In genomic region chr20:58224097-58224496, GRCh38 we compare ENCODE assay signal across 26 cellular contexts. TPM values are rescaled to one million over a fixed set of nuclear protein-coding genes. Genes with fewer than 3 reads are reported as not detected.
DNase-seq lines count a peak whose midpoint lies in the region; ATAC-seq and TF ChIP-seq lines count a peak whose summit lies in the region.
"Had no signal": no experiment of that assay in that cellular context is flagged by ENCODE, and none has a peak within 500 bp of the region (broad histone marks: within the 10 kb centered on the region; RNA-seq: fewer than 3 reads in every experiment).

No MANE protein-coding gene starts in this region.

- H3K9me3 ChIP-seq in GM23248 (ENCODE audit: low read depth): no peaks in the 10 kb centered on the region
- H3K9me3 ChIP-seq: ovary, SK-N-SH had no signal

- H3K36me3 Mint-ChIP-seq in activated CD4-positive, alpha-beta memory T cell treated with anti-CD3 and anti-CD28 coated beads for 36 hours: peaks cover under 1% of the 10 kb centered on the region
- H3K36me3 Mint-ChIP-seq in activated CD4-positive, alpha-beta memory T cell treated with anti-CD3 and anti-CD28 coated beads, Interleukin-2, amount 10 ng/mL, durations not matched to agents 7 days and 5 days (ENCODE audit: low read depth): peaks cover 15% of the 10 kb centered on the region
- H3K36me3 Mint-ChIP-seq in activated T-helper 17 cell treated with anti-CD3 and anti-CD28 coated beads, Interleukin-2, amount 50 U/mL, for 72 hours (ENCODE audit: low read depth): peaks cover 9% of the 10 kb centered on the region
- peaks cover 2% of the 10 kb centered on the region for H3K36me3 Mint-ChIP-seq in mesothelial cell of epicardium

- H3K36me3 ChIP-seq in GM23248 (ENCODE audit: low read depth): no peaks in the 10 kb centered on the region
- H3K36me3 ChIP-seq: BLaER1, ovary had no signal

- CTCF ChIA-PET in activated CD4-positive, alpha-beta memory T cell treated with anti-CD3 and anti-CD28 coated beads for 36 hours (lab: Charles Lee): interaction anchor here (1.4 to 2.9 kb wide), 2 partner anchors 11 to 604 kb away, joined by 3 to 31 read pairs; partner anchors contain the start of gene ZBP1
- CTCF ChIA-PET in activated CD4-positive, alpha-beta memory T cell treated with anti-CD3 and anti-CD28 coated beads, Interleukin-2, amount 10 ng/mL, durations not matched to agents 7 days and 5 days (lab: Charles Lee): no interaction called here

- H3K4me3 Mint-ChIP-seq in activated CD4-positive, alpha-beta memory T cell treated with anti-CD3 and anti-CD28 coated beads for 36 hours: no peak overlapping the region
- no peak overlapping the region for H3K4me3 Mint-ChIP-seq in activated CD4-positive, alpha-beta memory T cell treated with anti-CD3 and anti-CD28 coated beads, Interleukin-2, amount 10 ng/mL, durations not matched to agents 7 days and 5 days
- peak overlapping the region; percentile 21 for H3K4me3 Mint-ChIP-seq in activated T-helper 17 cell treated with anti-CD3 and anti-CD28 coated beads, Interleukin-2, amount 50 U/mL, for 72 hours
- no peak overlapping the region for H3K4me3 Mint-ChIP-seq in mesothelial cell of epicardium
- H3K4me3 Mint-ChIP-seq: activated B cell treated with CpG ODN at 0.5 μM for 24 hours; activated naive CD8-positive, alpha-beta T cell; GM23338; naive thymus-derived CD4-positive, alpha-beta T cell; type B pancreatic cell had no signal

- H3K27ac Mint-ChIP-seq in activated CD4-positive, alpha-beta memory T cell treated with anti-CD3 and anti-CD28 coated beads for 36 hours: no peak overlapping the region
- H3K27ac Mint-ChIP-seq in activated CD4-positive, alpha-beta memory T cell treated with anti-CD3 and anti-CD28 coated beads, Interleukin-2, amount 10 ng/mL, durations not matched to agents 7 days and 5 days: no peak overlapping the region
- peak overlapping the region; percentile 64 for H3K27ac Mint-ChIP-seq in activated T-helper 17 cell treated with anti-CD3 and anti-CD28 coated beads, Interleukin-2, amount 50 U/mL, for 72 hours
- no peak overlapping the region for H3K27ac Mint-ChIP-seq in mesothelial cell of epicardium
- H3K27ac Mint-ChIP-seq: activated B cell treated with CpG ODN at 0.5 μM for 24 hours; activated naive CD8-positive, alpha-beta T cell; GM23338; type B pancreatic cell had no signal

- peaks cover 20% of the 10 kb centered on the region for H3K4me1 ChIP-seq in GM23248 (ENCODE audit: insufficient read depth)

- peak; percentile 75 for DNase-seq in activated CD4-positive, alpha-beta memory T cell treated with anti-CD3 and anti-CD28 coated beads for 36 hours
- DNase-seq in activated CD4-positive, alpha-beta memory T cell treated with anti-CD3 and anti-CD28 coated beads, Interleukin-2, amount 10 ng/mL, durations not matched to agents 7 days and 5 days: no peak
- DNase-seq in GM23248: peak; percentile 47
- DNase-seq in stimulated activated CD4-positive, alpha-beta T cell treated with anti-CD3 and anti-CD28 coated beads, Interleukin-1b, Interleukin-23, amount 100 ng/mL, for 48 hours: peak; percentile 73
- no peak for DNase-seq in mesothelial cell of epicardium (ENCODE audit: low spot score in 2 of 2, unreplicated experiment in 2 of 2)
- no peak for DNase-seq in DMS 273 (lab: John Stamatoyannopoulos, UW; ENCODE audit: unreplicated experiment)
- DNase-seq: activated B cell treated with CpG ODN at 0.5 μM for 24 hours; Calu3; dorsolateral prefrontal cortex; glutamatergic neuron; Kasumi-1; mesenchymal stem cell; naive thymus-derived CD4-positive, alpha-beta T cell; NCI-H1048; NCI-H187; ovary; right cardiac atrium; SK-N-SH had no signal

- no peak overlapping the region for H3K4me2 ChIP-seq in GM23248 (ENCODE audit: unreplicated experiment)
- H3K4me2 ChIP-seq: BLaER1, GM23338, SK-N-SH had no signal

- in situ Hi-C loops in GM23248 (cut with MboI): loop anchor here (25.0 kb wide), 1 partner anchor 1137 kb away; no protein-coding TSS in a partner anchor

- no peaks in the 10 kb centered on the region; the same call in 1 of the 2 replicates for H3K27me3 ChIP-seq in GM23248 (replicated peaks; ENCODE audit: insufficient read depth)

- peaks cover 3% of the 10 kb centered on the region for H3K9me3 Mint-ChIP-seq in activated CD4-positive, alpha-beta memory T cell treated with anti-CD3 and anti-CD28 coated beads for 36 hours
- peaks cover 5% of the 10 kb centered on the region for H3K9me3 Mint-ChIP-seq in activated CD4-positive, alpha-beta memory T cell treated with anti-CD3 and anti-CD28 coated beads, Interleukin-2, amount 10 ng/mL, durations not matched to agents 7 days and 5 days
- H3K9me3 Mint-ChIP-seq in activated T-helper 17 cell treated with anti-CD3 and anti-CD28 coated beads, Interleukin-2, amount 50 U/mL, for 72 hours: peaks cover 2% of the 10 kb centered on the region
- H3K9me3 Mint-ChIP-seq in mesothelial cell of epicardium: peaks cover 7% of the 10 kb centered on the region

- peaks cover 22% of the 10 kb centered on the region for H3K4me1 Mint-ChIP-seq in activated CD4-positive, alpha-beta memory T cell treated with anti-CD3 and anti-CD28 coated beads for 36 hours (ENCODE audit: low read depth)
- H3K4me1 Mint-ChIP-seq in activated CD4-positive, alpha-beta memory T cell treated with anti-CD3 and anti-CD28 coated beads, Interleukin-2, amount 10 ng/mL, durations not matched to agents 7 days and 5 days: peaks cover 4% of the 10 kb centered on the region
- peaks cover 11% of the 10 kb centered on the region for H3K4me1 Mint-ChIP-seq in activated T-helper 17 cell treated with anti-CD3 and anti-CD28 coated beads, Interleukin-2, amount 50 U/mL, for 72 hours
- H3K4me1 Mint-ChIP-seq in mesothelial cell of epicardium: peaks cover 16% of the 10 kb centered on the region

- 69 to 73% methylated on average over 5 of the region's 5 CpGs for WGBS in GM23248 (ENCODE audit: low coverage in 1 of 2, low lambda C conversion rate in 2 of 2, missing lambda C conversion rate in 2 of 2), 2 experiments

- no peaks in the 10 kb centered on the region for H4K20me1 ChIP-seq in GM23248 (ENCODE audit: insufficient read depth)

- no peak overlapping the region for H2AFZ ChIP-seq in GM23248
- H2AFZ ChIP-seq: GM23338 had no signal

- no peak overlapping the region for H3K27ac ChIP-seq in GM23248
- H3K27ac ChIP-seq: BLaER1, dorsolateral prefrontal cortex, ovary had no signal

- intact Hi-C loops in activated CD4-positive, alpha-beta memory T cell treated with anti-CD3 and anti-CD28 coated beads for 36 hours (cut with micrococcal nuclease): loop anchor here (1.0 to 5.0 kb wide), 2 partner anchors 13 to 83 kb away; partner anchors contain the start of gene RAB22A

- H3K27me3 Mint-ChIP-seq in activated CD4-positive, alpha-beta memory T cell treated with anti-CD3 and anti-CD28 coated beads for 36 hours: peaks cover 56% of the 10 kb centered on the region
- H3K27me3 Mint-ChIP-seq in activated CD4-positive, alpha-beta memory T cell treated with anti-CD3 and anti-CD28 coated beads, Interleukin-2, amount 10 ng/mL, durations not matched to agents 7 days and 5 days: peaks cover 60% of the 10 kb centered on the region
- H3K27me3 Mint-ChIP-seq in activated T-helper 17 cell treated with anti-CD3 and anti-CD28 coated beads, Interleukin-2, amount 50 U/mL, for 72 hours: peaks cover 64% of the 10 kb centered on the region
- H3K27me3 Mint-ChIP-seq in mesothelial cell of epicardium (ENCODE audit: low read depth): peaks cover 97% of the 10 kb centered on the region

- no peak for TF ChIP-seq CTCF in mesothelial cell of epicardium (IDR thresholded peaks at IDR 0.05; ENCODE audit: unreplicated experiment)

- H3K4me3 ChIP-seq in GM23248: no peak overlapping the region
- H3K4me3 ChIP-seq: BLaER1, dorsolateral prefrontal cortex, GM23338, ovary had no signal

- POLR2A ChIA-PET in activated CD4-positive, alpha-beta memory T cell treated with anti-CD3 and anti-CD28 coated beads for 36 hours (lab: Charles Lee): interaction anchor here (0.6 to 1.6 kb wide), 2 partner anchors 427 to 605 kb away, joined by 3 to 4 read pairs; partner anchors contain the start of gene STX16
- POLR2A ChIA-PET in activated CD4-positive, alpha-beta memory T cell treated with anti-CD3 and anti-CD28 coated beads, Interleukin-2, amount 10 ng/mL, durations not matched to agents 7 days and 5 days (lab: Charles Lee): interaction anchor here (0.6 to 1.1 kb wide), 2 partner anchors 428 to 609 kb away, joined by 3 to 4 read pairs; no protein-coding TSS in a partner anchor

- H3K9me2 ChIP-seq in GM23248 (ENCODE audit: insufficient read depth): no peaks in the 10 kb centered on the region
- H3K9me2 ChIP-seq: SK-N-SH had no signal

- H3K79me2 ChIP-seq in GM23248 (ENCODE audit: insufficient read depth): no peaks in the 10 kb centered on the region

- H3F3A ChIP-seq in GM23248 (ENCODE audit: insufficient read depth): peaks cover 20% of the 10 kb centered on the region

- no peak overlapping the region for H3K9ac ChIP-seq in GM23248
- H3K9ac ChIP-seq: BLaER1, SK-N-SH had no signal

- peak; percentile 90 for ATAC-seq in activated T-helper 17 cell treated with anti-CD3 and anti-CD28 coated beads, Interleukin-2, amount 50 U/mL, for 72 hours (replicated peaks)
- no peak for ATAC-seq in GM18907 (IDR thresholded peaks at IDR 0.05; ENCODE audit: unreplicated experiment)
- ATAC-seq: GM23338; naive thymus-derived CD4-positive, alpha-beta T cell had no signal

RNA-seq across cellular contexts. Expression of gene ANKRD60, which starts 4.4 kb away (rescaled TPM):
- not detected for total RNA-seq in activated CD4-positive, alpha-beta memory T cell treated with anti-CD3 and anti-CD28 coated beads for 36 hours
- total RNA-seq in activated CD4-positive, alpha-beta memory T cell treated with anti-CD3 and anti-CD28 coated beads, Interleukin-2, amount 10 ng/mL, durations not matched to agents 7 days and 5 days: not detected
- total RNA-seq in GM23248 (2014; rRNA removed; shearing (Covaris generic)): not detected in 2 replicates
- not detected in 2 replicates for polyA plus RNA-seq in GM23248 (2016; fragmentation: Nextera tagmentation; extraction: Ambion mirVana)
- total RNA-seq in activated T-helper 17 cell treated with anti-CD3 and anti-CD28 coated beads, Interleukin-2, amount 50 U/mL, for 72 hours: not detected
- not detected in 3 replicates for total RNA-seq in mesothelial cell of epicardium
- total RNA-seq: A673; activated B cell treated with CpG ODN at 0.5 μM for 24 hours; Calu3; endothelial cell of umbilical vein; GM23338; naive thymus-derived CD4-positive, alpha-beta T cell; ovary; right cardiac atrium had no signal
- polyA plus RNA-seq: endothelial cell of umbilical vein; GM23338; naive thymus-derived CD4-positive, alpha-beta T cell; ovary; right cardiac atrium; SK-N-SH had no signal

Comparison
In these comparisons a context has a peak if more than half of its experiments do, and no peak if none do; other contexts are left out.
1. DNase-seq: peak in activated CD4-positive, alpha-beta memory T cell treated with anti-CD3 and anti-CD28 coated beads for 36 hours (single experiment), GM23248 (single experiment) and stimulated activated CD4-positive, alpha-beta T cell treated with anti-CD3 and anti-CD28 coated beads, Interleukin-1b, Interleukin-23, amount 100 ng/mL, for 48 hours (single experiment); none in activated CD4-positive, alpha-beta memory T cell treated with anti-CD3 and anti-CD28 coated beads, Interleukin-2, amount 10 ng/mL, durations not matched to agents 7 days and 5 days (single experiment), mesothelial cell of epicardium (0 of 2) and DMS 273 (single experiment).